ENCODE assay signal across 26 cellular contexts in the genomic region with DNA sequence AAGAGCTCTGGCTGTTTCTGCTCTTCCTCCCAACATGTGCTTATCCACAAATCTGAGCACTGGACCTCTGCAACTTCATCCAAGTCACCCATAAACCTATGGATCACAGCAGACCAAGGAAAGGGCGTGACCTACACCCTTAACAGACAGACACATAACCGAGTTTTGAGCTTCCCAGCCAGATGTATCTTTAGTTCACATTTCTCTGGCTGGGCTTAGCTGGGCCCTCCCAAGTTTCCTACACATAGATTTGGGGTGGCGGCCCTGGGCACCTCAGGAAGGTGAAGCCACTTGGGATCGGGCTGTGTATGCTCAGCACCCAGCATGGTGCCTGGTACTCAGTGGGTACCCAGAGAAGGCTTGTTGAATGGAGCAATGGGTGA.
"Had no signal": no experiment of that assay in that cellular context is flagged by ENCODE, and none has a peak within 500 bp of the region (broad histone marks: within the 10 kb centered on the region; RNA-seq: fewer than 3 reads in every experiment).

No MANE protein-coding gene starts in this region.

- H3K4me3 ChIP-seq: neural progenitor cell, ovary, psoas muscle, right lobe of liver, sigmoid colon, stomach, thoracic aorta, thyroid gland, tibial nerve, upper lobe of left lung, vagina had no signal

- H3K27me3 Mint-ChIP-seq: stimulated activated naive CD8-positive, alpha-beta T cell treated with anti-CD3 and anti-CD28 coated beads, Interleukin-15, Interleukin-2, amounts not matched to agents 100 ng/mL and 50 ng/mL, for 24 hours had no signal

- H3K9ac ChIP-seq: neural progenitor cell, parathyroid adenoma had no signal

- H3K4me3 Mint-ChIP-seq: nephron; neural progenitor cell; stimulated activated effector memory CD8-positive, alpha-beta T cell treated with anti-CD3 and anti-CD28 coated beads, Interleukin-12 subunit alpha, Interleukin-12 subunit beta, amount 100 ng/mL, for 72 hours; stimulated activated naive B cell treated with anti-CD40 and anti-IgM and Interleukin-4, amounts not matched to agents 10 μg/mL and 1 μg/mL and 100 μg/mL, for 72 hours; stimulated activated naive CD8-positive, alpha-beta T cell treated with anti-CD3 and anti-CD28 coated beads, Interleukin-15, Interleukin-2, amounts not matched to agents 100 ng/mL and 50 ng/mL, for 24 hours had no signal

- H3K27me3 ChIP-seq: ovary, right lobe of liver, thyroid gland, tibial nerve, upper lobe of left lung, vagina had no signal

- H2AFZ ChIP-seq: neural progenitor cell, parathyroid adenoma had no signal

- ATAC-seq: psoas muscle; right cardiac atrium; stimulated activated effector memory CD8-positive, alpha-beta T cell treated with anti-CD3 and anti-CD28 coated beads, Interleukin-12 subunit alpha, Interleukin-12 subunit beta, amount 100 ng/mL, for 72 hours; stimulated activated naive B cell treated with anti-CD40 and anti-IgM and Interleukin-4, amounts not matched to agents 10 μg/mL and 1 μg/mL and 100 μg/mL, for 72 hours had no signal

- H3K4me1 ChIP-seq: neural progenitor cell, parathyroid adenoma, psoas muscle, sigmoid colon, stomach, thyroid gland, tibial nerve, upper lobe of left lung, vagina had no signal

- H3K4me1 Mint-ChIP-seq: nephron; neural progenitor cell; stimulated activated naive B cell treated with anti-CD40 and anti-IgM and Interleukin-4, amounts not matched to agents 10 μg/mL and 1 μg/mL and 100 μg/mL, for 72 hours had no signal

- H3K79me2 ChIP-seq: parathyroid adenoma had no signal

- H3K4me2 ChIP-seq: neural progenitor cell had no signal

- H3K27ac Mint-ChIP-seq: nephron; neural progenitor cell; progenitor cell of endocrine pancreas; stimulated activated effector memory CD8-positive, alpha-beta T cell treated with anti-CD3 and anti-CD28 coated beads, Interleukin-12 subunit alpha, Interleukin-12 subunit beta, amount 100 ng/mL, for 72 hours; stimulated activated naive B cell treated with anti-CD40 and anti-IgM and Interleukin-4, amounts not matched to agents 10 μg/mL and 1 μg/mL and 100 μg/mL, for 72 hours; stimulated activated naive CD8-positive, alpha-beta T cell treated with anti-CD3 and anti-CD28 coated beads, Interleukin-15, Interleukin-2, amounts not matched to agents 100 ng/mL and 50 ng/mL, for 24 hours had no signal

- H3K9me3 Mint-ChIP-seq: nephron; neural progenitor cell; stimulated activated effector memory CD8-positive, alpha-beta T cell treated with anti-CD3 and anti-CD28 coated beads, Interleukin-12 subunit alpha, Interleukin-12 subunit beta, amount 100 ng/mL, for 72 hours; stimulated activated naive B cell treated with anti-CD40 and anti-IgM and Interleukin-4, amounts not matched to agents 10 μg/mL and 1 μg/mL and 100 μg/mL, for 72 hours; stimulated activated naive CD8-positive, alpha-beta T cell treated with anti-CD3 and anti-CD28 coated beads, Interleukin-15, Interleukin-2, amounts not matched to agents 100 ng/mL and 50 ng/mL, for 24 hours had no signal

- H3K36me3 ChIP-seq: neural progenitor cell, ovary, right lobe of liver, sigmoid colon, stomach, thoracic aorta, thyroid gland, upper lobe of left lung, vagina had no signal

- H3K9me3 ChIP-seq: ovary, psoas muscle, right lobe of liver, sigmoid colon, stomach, thoracic aorta, thyroid gland, tibial nerve, upper lobe of left lung, vagina had no signal

- FAIRE-seq: small intestine, urothelium cell line had no signal

- H3K27ac ChIP-seq: neural progenitor cell, ovary, parathyroid adenoma, psoas muscle, right lobe of liver, sigmoid colon, stomach, thoracic aorta, thyroid gland, tibial nerve, upper lobe of left lung, vagina had no signal

- H3K36me3 Mint-ChIP-seq: neural progenitor cell; stimulated activated naive B cell treated with anti-CD40 and anti-IgM and Interleukin-4, amounts not matched to agents 10 μg/mL and 1 μg/mL and 100 μg/mL, for 72 hours had no signal

- DNase-seq: occipital lobe; ovary; right cardiac atrium; sigmoid colon; small intestine; stimulated activated CD4-positive, alpha-beta T cell treated with anti-CD3 and anti-CD28 coated beads, Interleukin-15, amount 100 ng/mL, for 24 hours; stimulated activated CD4-positive, alpha-beta T cell treated with anti-CD3 and anti-CD28 coated beads, Interleukin-2, amount 100 ng/mL, for 24 hours; stimulated activated CD4-positive, alpha-beta T cell treated with anti-CD3 and anti-CD28 coated beads, Interleukin-2, amount 100 ng/mL, for 48 hours; stimulated activated CD4-positive, alpha-beta T cell treated with anti-CD3 and anti-CD28 coated beads, Interleukin-4, amount 100 ng/mL, for 24 hours; stimulated activated naive B cell treated with anti-CD40 and anti-IgM and Interleukin-4, amounts not matched to agents 10 μg/mL and 1 μg/mL and 100 μg/mL, for 72 hours; stimulated activated naive CD4-positive, alpha-beta T cell treated with Interleukin-2 at 50 U/mL for 16 hours; stomach; thyroid gland; upper lobe of left lung had no signal
